In genomic region chr7:149071641-149072437, GRCh38 we compare ENCODE assay signal across 1 cellular context.
TF ChIP-seq lines count a peak whose summit lies in the region.

No MANE protein-coding gene starts in this region.

TF ChIP-seq in GM12878, 131 proteins besides CTCF, POLR2A, EP300 and RAD21:
- no peak for TF ChIP-seq BCLAF1 (IDR thresholded peaks at IDR 0.05)
- TF ChIP-seq GABPA (IDR thresholded peaks at IDR 0.05; ENCODE audit: low read depth) = peak; percentile 69; the same call in 1 of the 2 replicates
